Comparison of ENCODE assay signal across 10 cellular contexts in genomic region chr4:8605289-8605688, GRCh38. TPM values are rescaled to one million over a fixed set of nuclear protein-coding genes. Genes with fewer than 3 reads are reported as not detected.
"Had no signal": no experiment of that assay in that cellular context is flagged by ENCODE, and none has a peak within 500 bp of the region (broad histone marks: within the 10 kb centered on the region; RNA-seq: fewer than 3 reads in every experiment).

No MANE protein-coding gene starts in this region.

- H3K27ac ChIP-seq: GM23248, HL-60 had no signal

- H2AFZ ChIP-seq: GM23248 had no signal

- FAIRE-seq: H54, HepG2, K562 had no signal

- DNase-seq: GM23248, GOT3, H9, HCEC 1CT, KG1 had no signal

- H3K4me3 ChIP-seq: GM23248, K562 had no signal

- ATAC-seq: HepG2, K562 had no signal

- H3K9ac ChIP-seq: GM23248 had no signal

RNA-seq across cellular contexts. Expression of gene CPZ, which starts 12.7 kb away (rescaled TPM):
- total RNA-seq: HT1080 had no signal

RNA-seq across cellular contexts. Expression of gene GPR78, which starts 25.1 kb away (rescaled TPM):
- total RNA-seq: GM23248, HT1080 had no signal
